Comparison of ENCODE assay signal across 9 cellular contexts in the genomic region with DNA sequence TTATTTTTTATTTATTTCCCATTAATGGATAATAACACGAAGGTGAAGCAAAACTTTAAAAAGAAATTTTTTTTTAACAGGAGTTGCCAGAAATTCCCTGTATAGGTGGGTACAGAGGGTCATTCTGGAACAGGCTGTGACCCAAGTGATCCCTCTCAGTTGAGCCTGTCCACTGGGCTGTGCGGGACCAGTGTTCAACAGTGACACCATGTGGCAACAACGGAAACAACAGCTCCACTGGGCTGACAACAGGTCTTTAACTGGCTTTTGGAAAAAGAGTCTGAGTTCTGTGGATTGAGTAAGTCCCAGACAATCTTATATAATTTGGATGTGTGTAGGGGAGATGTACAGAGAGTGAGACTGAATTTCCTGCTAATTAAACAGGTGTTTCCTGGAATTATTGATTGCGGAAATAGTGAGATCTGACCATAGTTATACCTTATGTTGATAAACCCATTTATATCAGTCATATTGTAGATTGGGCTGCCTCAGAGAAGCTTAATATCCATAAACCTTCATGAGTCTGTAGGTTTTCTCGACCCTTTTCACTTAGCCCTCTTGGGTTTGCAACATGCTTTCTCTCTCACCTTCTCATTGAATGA. TPM values are rescaled to one million over a fixed set of nuclear protein-coding genes. Genes with fewer than 3 reads are reported as not detected.
DNase-seq lines count a peak whose midpoint lies in the region; ATAC-seq and TF ChIP-seq lines count a peak whose summit lies in the region.
"Had no signal": no experiment of that assay in that cellular context is flagged by ENCODE, and none has a peak within 500 bp of the region (broad histone marks: within the 10 kb centered on the region; RNA-seq: fewer than 3 reads in every experiment).

No MANE protein-coding gene starts in this region.

- H3K36me3 ChIP-seq in brain microvascular endothelial cell (replicated peaks) = peaks cover 100% of the 10 kb centered on the region

- peak overlapping the region; percentile 52 for H3K27ac ChIP-seq in brain microvascular endothelial cell
- H3K27ac ChIP-seq: right atrium auricular region had no signal

- no peaks in the 10 kb centered on the region for H3K27me3 ChIP-seq in brain microvascular endothelial cell (replicated peaks)
- H3K27me3 ChIP-seq: right atrium auricular region had no signal

- intact Hi-C loops in activated naive CD4-positive, alpha-beta T cell treated with anti-CD3 and anti-CD28 coated beads for 36 hours (cut with micrococcal nuclease) = no loop called here

- CTCF ChIA-PET in activated naive CD4-positive, alpha-beta T cell treated with anti-CD3 and anti-CD28 coated beads for 36 hours (lab: Charles Lee) = interaction anchor here (1.2 to 3.4 kb wide), 4 partner anchors 21 to 191 kb away, joined by 3 to 12 read pairs (median 3); no protein-coding TSS in a partner anchor

- no peak overlapping the region for H3K27ac Mint-ChIP-seq in activated naive CD4-positive, alpha-beta T cell treated with anti-CD3 and anti-CD28 coated beads for 36 hours

- peaks cover 21% of the 10 kb centered on the region for H3K9me3 Mint-ChIP-seq in activated naive CD4-positive, alpha-beta T cell treated with anti-CD3 and anti-CD28 coated beads for 36 hours

- ATAC-seq in HG03469 (IDR thresholded peaks at IDR 0.05; ENCODE audit: unreplicated experiment) = no peak
- ATAC-seq in GM19463 (IDR thresholded peaks at IDR 0.05; ENCODE audit: unreplicated experiment) = no peak

- in situ Hi-C loops in brain microvascular endothelial cell (cut with HindIII; ENCODE audit: low pct_ligation_motif_present, low sequenced_read_pairs) = no loop called here

- H3K27me3 Mint-ChIP-seq in activated naive CD4-positive, alpha-beta T cell treated with anti-CD3 and anti-CD28 coated beads for 36 hours (ENCODE audit: low read depth) = peaks cover 5% of the 10 kb centered on the region

- peak; percentile 49 for DNase-seq in activated naive CD4-positive, alpha-beta T cell treated with anti-CD3 and anti-CD28 coated beads for 36 hours
- no peak for DNase-seq in activated naive CD4-positive, alpha-beta T cell treated with anti-CD3 and anti-CD28 coated beads, Interleukin-2, amount 50 U/mL, for 16 hours
- DNase-seq in LNCaP clone FGC (ENCODE audit: low read depth) (no peak), brain microvascular endothelial cell (no peak), mesenteric fat pad (ENCODE audit: low spot score) (no peak)
- DNase-seq in stimulated activated CD8-positive, alpha-beta memory T cell treated with anti-CD3 and anti-CD28 coated beads, Interleukin-4, amount 100 ng/mL, for 48 hours = peak; percentile 61

- no peak overlapping the region for H3K4me3 ChIP-seq in LNCaP clone FGC (ENCODE audit: low read depth, low read length)
- no peak overlapping the region for H3K4me3 ChIP-seq in brain microvascular endothelial cell (ENCODE audit: low read depth, low read length)
- H3K4me3 ChIP-seq: right atrium auricular region had no signal

- H3K4me3 Mint-ChIP-seq in activated naive CD4-positive, alpha-beta T cell treated with anti-CD3 and anti-CD28 coated beads for 36 hours = no peak overlapping the region

- H3K36me3 Mint-ChIP-seq in activated naive CD4-positive, alpha-beta T cell treated with anti-CD3 and anti-CD28 coated beads for 36 hours (ENCODE audit: low read depth) = peaks cover 2% of the 10 kb centered on the region

- TF ChIP-seq CTCF in LNCaP clone FGC (IDR thresholded peaks at IDR 0.05; ENCODE audit: control insufficient read depth, extremely low read depth, insufficient read depth) (peak; percentile 53; the same call in 1 of the 2 replicates), brain microvascular endothelial cell (IDR thresholded peaks at IDR 0.05; ENCODE audit: low read depth, low read length, missing control alignments) (peak; percentile 75)

- H3K4me1 Mint-ChIP-seq in activated naive CD4-positive, alpha-beta T cell treated with anti-CD3 and anti-CD28 coated beads for 36 hours (ENCODE audit: low read depth) = no peaks in the 10 kb centered on the region

RNA-seq across cellular contexts. Expression of gene KIAA1755, which starts 17.6 kb away (rescaled TPM):
- not detected for total RNA-seq in activated naive CD4-positive, alpha-beta T cell treated with anti-CD3 and anti-CD28 coated beads for 36 hours
- 5.6 TPM for total RNA-seq in mesenteric fat pad

Comparison
In these comparisons a context has a peak if more than half of its experiments do, and no peak if none do; other contexts are left out.
1. DNase-seq: peak in activated naive CD4-positive, alpha-beta T cell treated with anti-CD3 and anti-CD28 coated beads for 36 hours (single experiment) and stimulated activated CD8-positive, alpha-beta memory T cell treated with anti-CD3 and anti-CD28 coated beads, Interleukin-4, amount 100 ng/mL, for 48 hours (single experiment); none in activated naive CD4-positive, alpha-beta T cell treated with anti-CD3 and anti-CD28 coated beads, Interleukin-2, amount 50 U/mL, for 16 hours (single experiment), LNCaP clone FGC (single experiment), brain microvascular endothelial cell (single experiment) and mesenteric fat pad (single experiment).